ENCODE assay signal across 9 cellular contexts in the genomic region with DNA sequence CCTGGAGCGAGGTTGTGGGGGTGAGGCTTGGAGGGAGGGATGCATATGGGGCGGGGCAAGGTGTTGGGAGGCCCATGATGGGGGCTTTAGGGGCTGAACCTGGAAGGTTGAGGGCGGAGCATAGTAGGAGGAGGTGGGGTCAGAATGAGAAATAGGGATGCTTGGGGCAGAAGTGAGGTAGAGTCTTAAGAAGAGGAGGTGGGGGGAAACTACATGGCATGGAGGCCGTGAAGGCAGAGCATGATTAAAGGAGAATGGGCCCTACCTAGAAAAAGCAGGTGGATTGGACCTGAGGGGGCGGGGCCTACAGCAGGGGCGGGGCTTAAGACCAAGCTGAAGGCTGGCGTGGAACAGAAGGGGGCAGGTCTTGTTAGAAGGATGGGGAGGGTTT. TPM values are rescaled to one million over a fixed set of nuclear protein-coding genes. Genes with fewer than 3 reads are reported as not detected.
DNase-seq lines count a peak whose midpoint lies in the region; ATAC-seq and TF ChIP-seq lines count a peak whose summit lies in the region.
"Had no signal": no experiment of that assay in that cellular context is flagged by ENCODE, and none has a peak within 500 bp of the region (broad histone marks: within the 10 kb centered on the region; RNA-seq: fewer than 3 reads in every experiment).

No MANE protein-coding gene starts in this region.

- peaks cover 4% of the 10 kb centered on the region for H3K4me1 ChIP-seq in body of pancreas
- no peaks in the 10 kb centered on the region for H3K4me1 ChIP-seq in mesendoderm (ENCODE audit: control insufficient read depth, low read depth, low read length)
- H3K4me1 ChIP-seq in upper lobe of right lung, result peaks cover 7% of the 10 kb centered on the region

- H3K56ac ChIP-seq in mesendoderm (ENCODE audit: low read length), result no peak overlapping the region

- H3K4me3 ChIP-seq in AG09309 (ENCODE audit: control insufficient read depth, low read depth, low read length) (peak overlapping the region; percentile 79), SK-N-MC (peak overlapping the region; percentile 51), body of pancreas (no peak overlapping the region), mesendoderm (ENCODE audit: low read length) (no peak overlapping the region), upper lobe of right lung (peak overlapping the region; percentile 96)

- no peak overlapping the region for H2BK5ac ChIP-seq in mesendoderm (ENCODE audit: low read length)

- H3K9me3 ChIP-seq in SK-N-MC (ENCODE audit: low read depth, low read length) (no peaks in the 10 kb centered on the region), body of pancreas (no peaks in the 10 kb centered on the region), upper lobe of right lung (no peaks in the 10 kb centered on the region)

- WGBS in body of pancreas, 2 donors, result 41 to 49% methylated on average over 7 of the region's 7 CpGs
- no CpG with 5 or more reads among the region's 7 CpGs for WGBS in mesendoderm (ENCODE audit: extremely low coverage, insufficient coverage, low lambda C conversion rate)

- no peak overlapping the region for H4K5ac ChIP-seq in mesendoderm (ENCODE audit: low read length)

- no peak overlapping the region for H2BK120ac ChIP-seq in mesendoderm (ENCODE audit: low read depth, low read length)

- peaks cover 27% of the 10 kb centered on the region; the same call in 1 of the 2 replicates for H3K36me3 ChIP-seq in SK-N-MC (ENCODE audit: insufficient read depth, low read length)
- peaks cover 0 to 19% of the 10 kb centered on the region in 2 donors for H3K36me3 ChIP-seq in body of pancreas (replicated peaks in 1 of 2; ENCODE audit: insufficient read depth in 1 of 2, low read depth in 2 of 2)
- no peaks in the 10 kb centered on the region for H3K36me3 ChIP-seq in mesendoderm (ENCODE audit: control insufficient read depth, insufficient read depth, low read length)
- H3K36me3 ChIP-seq in upper lobe of right lung, result peaks cover 49% of the 10 kb centered on the region

- POLR2A ChIA-PET in HEK293T (lab: Yijun Ruan, JAX), result no interaction called here

- no peak for ATAC-seq in body of pancreas
- peak; percentile 6 for ATAC-seq in upper lobe of right lung
- no peak for ATAC-seq in GM21423 (IDR thresholded peaks at IDR 0.05; ENCODE audit: unreplicated experiment)

- H3K27me3 ChIP-seq in body of pancreas (no peaks in the 10 kb centered on the region), mesendoderm (ENCODE audit: insufficient read depth, low read length, poor library complexity) (no peaks in the 10 kb centered on the region), upper lobe of right lung (no peaks in the 10 kb centered on the region)
- H3K27me3 ChIP-seq: cardiac muscle cell had no signal

- no peak overlapping the region for H3K27ac ChIP-seq in SK-N-MC
- H3K27ac ChIP-seq in body of pancreas, result peak overlapping the region in 2 of 4 donors; percentile 57 to 99
- H3K27ac ChIP-seq in mesendoderm (ENCODE audit: low read depth, low read length), result no peak overlapping the region
- no peak overlapping the region for H3K27ac ChIP-seq in upper lobe of right lung

- no peak overlapping the region for H2BK15ac ChIP-seq in mesendoderm (replicated peaks; ENCODE audit: low read depth)

- H3K79me2 ChIP-seq in mesendoderm (ENCODE audit: control insufficient read depth, insufficient read depth, low read length), result no peaks in the 10 kb centered on the region

- TF ChIP-seq CTCF in AG09309 (IDR thresholded peaks at IDR 0.05; ENCODE audit: control insufficient read depth, insufficient read depth, low read depth, low read length, missing control alignments), result no peak
- no peak for TF ChIP-seq CTCF in body of pancreas (IDR thresholded peaks at IDR 0.05)
- no peak for TF ChIP-seq CTCF in upper lobe of right lung (IDR thresholded peaks at IDR 0.05)

- CTCF ChIA-PET in HEK293T (lab: Yijun Ruan, JAX), result no interaction called here

- no peak for TF ChIP-seq POLR2A in body of pancreas (IDR thresholded peaks at IDR 0.05)

- no peak for DNase-seq in AG09309 (ENCODE audit: low read depth)
- DNase-seq in HEK293T (ENCODE audit: extremely low spot score), result peak; percentile 30
- DNase-seq in SK-N-MC (ENCODE audit: low read depth, low spot score), result no peak
- DNase-seq in body of pancreas, result peak; percentile 41 to 66 (median 60)
- peak; percentile 74 for DNase-seq in mesendoderm
- DNase-seq in upper lobe of right lung, result peak; percentile 80
- no peak for DNase-seq in KG1 (lab: John Stamatoyannopoulos, UW)

- no peak overlapping the region for H2AK5ac ChIP-seq in mesendoderm (ENCODE audit: low read length)

- no peak overlapping the region for H3K4ac ChIP-seq in mesendoderm (ENCODE audit: low read depth, low read length)

- H3K79me1 ChIP-seq in mesendoderm (ENCODE audit: low read length), result peaks cover 1% of the 10 kb centered on the region

- no peak overlapping the region for H3K4me2 ChIP-seq in mesendoderm (ENCODE audit: low read length)

- H3K9ac ChIP-seq in SK-N-MC (ENCODE audit: insufficient read length) (no peak overlapping the region), mesendoderm (ENCODE audit: low read length) (no peak overlapping the region)

- no peak overlapping the region for H3K18ac ChIP-seq in mesendoderm (ENCODE audit: low read length)

- H3K23ac ChIP-seq in mesendoderm (ENCODE audit: low read length), result no peak overlapping the region

- no peak overlapping the region for H4K8ac ChIP-seq in mesendoderm (ENCODE audit: low read depth, low read length)

- intact Hi-C loops in body of pancreas (cut with DNase I), result no loop called here
- intact Hi-C loops in upper lobe of right lung (cut with DNase I), result no loop called here

TF ChIP-seq in HEK293T, 16 proteins besides CTCF, POLR2A, EP300 and RAD21:
- TF ChIP-seq FOXM1 (IDR thresholded peaks at IDR 0.05; ENCODE audit: borderline replicate concordance) (no peak), HDGF (IDR thresholded peaks at IDR 0.05; ENCODE audit: borderline replicate concordance) (no peak), ARNT (IDR thresholded peaks at IDR 0.05) (no peak), LEF1 (IDR thresholded peaks at IDR 0.05; ENCODE audit: borderline replicate concordance) (no peak), FOXA1 (IDR thresholded peaks at IDR 0.05) (no peak), SUZ12 (IDR thresholded peaks at IDR 0.05) (no peak), L3MBTL2 (conservative IDR thresholded peaks at IDR 0.05) (no peak), TARDBP (IDR thresholded peaks at IDR 0.05) (no peak), CTBP1 (IDR thresholded peaks at IDR 0.05; ENCODE audit: borderline replicate concordance) (no peak), FOXK2 (IDR thresholded peaks at IDR 0.05) (no peak), ELF4 (IDR thresholded peaks at IDR 0.05) (no peak), ZNF384 (IDR thresholded peaks at IDR 0.05) (no peak), NFRKB (IDR thresholded peaks at IDR 0.05) (no peak), SP1 (IDR thresholded peaks at IDR 0.05) (no peak), BHLHE40 (IDR thresholded peaks at IDR 0.05; ENCODE audit: borderline replicate concordance) (no peak)
- TF ChIP-seq, protein P1, sequence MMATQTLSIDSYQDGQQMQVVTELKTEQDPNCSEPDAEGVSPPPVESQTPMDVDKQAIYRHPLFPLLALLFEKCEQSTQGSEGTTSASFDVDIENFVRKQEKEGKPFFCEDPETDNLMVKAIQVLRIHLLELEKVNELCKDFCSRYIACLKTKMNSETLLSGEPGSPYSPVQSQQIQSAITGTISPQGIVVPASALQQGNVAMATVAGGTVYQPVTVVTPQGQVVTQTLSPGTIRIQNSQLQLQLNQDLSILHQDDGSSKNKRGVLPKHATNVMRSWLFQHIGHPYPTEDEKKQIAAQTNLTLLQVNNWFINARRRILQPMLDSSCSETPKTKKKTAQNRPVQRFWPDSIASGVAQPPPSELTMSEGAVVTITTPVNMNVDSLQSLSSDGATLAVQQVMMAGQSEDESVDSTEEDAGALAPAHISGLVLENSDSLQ (IDR thresholded peaks at IDR 0.05), result no peak

RNA-seq across cellular contexts. Expression of a gene that starts 0.8 kb away (rescaled TPM):
- total RNA-seq in body of pancreas (10 to 100 TPM; 43.2 to 50.1 TPM), upper lobe of right lung (101 TPM)
- polyA plus RNA-seq in mesendoderm (2013, experiment 1 of 2), result 19.2 TPM
- polyA plus RNA-seq in mesendoderm (2013, experiment 2 of 2), result 19.3 TPM

RNA-seq across cellular contexts. Expression of a gene that starts 7.1 kb away (rescaled TPM):
- total RNA-seq in body of pancreas, result 10 to 100 TPM; 13.2 to 13.8 TPM
- 57.2 TPM for polyA plus RNA-seq in mesendoderm (2013, experiment 1 of 2)
- polyA plus RNA-seq in mesendoderm (2013, experiment 2 of 2), result 57.3 TPM
- total RNA-seq in upper lobe of right lung, result 34.4 TPM

RNA-seq across cellular contexts. Expression of a gene that starts 11.6 kb away (rescaled TPM):
- total RNA-seq in body of pancreas, result 1 to 10 TPM; 1.8 to 2.3 TPM
- polyA plus RNA-seq in mesendoderm (2013, experiment 1 of 2), result 0.17 TPM
- 0.10 TPM for polyA plus RNA-seq in mesendoderm (2013, experiment 2 of 2)
- total RNA-seq in upper lobe of right lung, result 1,895 TPM

RNA-seq across cellular contexts. Expression of a gene that starts 41.7 kb away (rescaled TPM):
- 1 to 10 TPM in 1 of 2 donors, not detected in 1; 6.9 TPM for total RNA-seq in body of pancreas
- 8.3 TPM for polyA plus RNA-seq in mesendoderm (2013, experiment 1 of 2)
- 8.4 TPM for polyA plus RNA-seq in mesendoderm (2013, experiment 2 of 2)
- 0.52 TPM for total RNA-seq in upper lobe of right lung

RNA-seq across cellular contexts. Expression of a gene that starts 47.9 kb away (rescaled TPM):
- total RNA-seq in body of pancreas (1 to 10 TPM; 1.8 to 6.3 TPM), upper lobe of right lung (12.8 TPM)
- polyA plus RNA-seq in mesendoderm (2013, experiment 1 of 2), result 3.7 TPM
- polyA plus RNA-seq in mesendoderm (2013, experiment 2 of 2), result 3.2 TPM

Comparison
In these comparisons a context has a peak if more than half of its experiments do, and no peak if none do; other contexts are left out.
1. DNase-seq: peak in HEK293T (single experiment), body of pancreas (4 of 4), mesendoderm (single experiment) and upper lobe of right lung (single experiment); none in AG09309 (single experiment), SK-N-MC (single experiment) and KG1 (single experiment).
2. H3K4me3 ChIP-seq: peak in AG09309 (single experiment), SK-N-MC (single experiment) and upper lobe of right lung (single experiment); none in body of pancreas (0 of 2) and mesendoderm (single experiment).
3. RNA of a gene that starts 11.6 kb away (total RNA-seq): 1,895 TPM in upper lobe of right lung (single experiment); 1.8 to 2.3 TPM in body of pancreas; every median in the first group is over 100 times any median in the second.